ENCODE assay signal across 8 cellular contexts in genomic region chr15:68256675-68257450, GRCh38. TPM values are rescaled to one million over a fixed set of nuclear protein-coding genes. Genes with fewer than 3 reads are reported as not detected.
DNase-seq lines count a peak whose midpoint lies in the region; ATAC-seq and TF ChIP-seq lines count a peak whose summit lies in the region.

No MANE protein-coding gene starts in this region.

- no peaks in the 10 kb centered on the region for H4K20me1 ChIP-seq in neural cell (ENCODE audit: insufficient read depth)

- H3F3A ChIP-seq in neural cell (ENCODE audit: insufficient read depth, low read length, poor library complexity, severe bottlenecking) = no peaks in the 10 kb centered on the region

- peak overlapping the region; percentile 62 for H3K4me3 Mint-ChIP-seq in activated naive CD8-positive, alpha-beta T cell treated with anti-CD3 and anti-CD28 coated beads for 36 hours

- H3K9me3 ChIP-seq in AG04450 (ENCODE audit: control insufficient read depth, insufficient read depth, low read length) (no peaks in the 10 kb centered on the region), neural cell (ENCODE audit: low read length) (no peaks in the 10 kb centered on the region), subcutaneous abdominal adipose tissue (ENCODE audit: control insufficient read depth in 5 of 5, low read length in 5 of 5) (no peaks in the 10 kb centered on the region)

- peaks cover 0 to 22% (median 17%) of the 10 kb centered on the region in 5 donors for H3K4me1 ChIP-seq in subcutaneous abdominal adipose tissue (ENCODE audit: control insufficient read depth in 5 of 5, insufficient read depth in 5 of 5, low read length in 5 of 5)

- no peak for TF ChIP-seq RAD21 in neural cell (conservative IDR thresholded peaks at IDR 0.05)

- TF ChIP-seq CTCF in AG04450 (IDR thresholded peaks at IDR 0.05; ENCODE audit: low read depth, low read length) = no peak
- TF ChIP-seq CTCF in neural cell (IDR thresholded peaks at IDR 0.05; ENCODE audit: poor library complexity, severe bottlenecking) = no peak

- H3K27ac ChIP-seq in AG04450 (ENCODE audit: low read depth, low read length) (peak overlapping the region; percentile 54), neural cell (ENCODE audit: low read length) (no peak overlapping the region), subcutaneous abdominal adipose tissue (ENCODE audit: low read depth, low read length) (peak overlapping the region; percentile 84)

- no peak overlapping the region for H3K4me2 ChIP-seq in neural cell (ENCODE audit: low read length)

- TF ChIP-seq EP300 in neural cell (conservative IDR thresholded peaks at IDR 0.05; ENCODE audit: poor library complexity, severe bottlenecking) = no peak

- POLR2A ChIA-PET in AG04450 (lab: Yijun Ruan, JAX) = interaction anchor here (0.9 to 1.1 kb wide), 2 partner anchors 21 to 50 kb away, joined by 4 to 13 read pairs; partner anchors contain the start of gene FEM1B

- peak; percentile 47 for ATAC-seq in HG02763 (IDR thresholded peaks at IDR 0.05; ENCODE audit: unreplicated experiment)

- H3K27me3 Mint-ChIP-seq in activated naive CD8-positive, alpha-beta T cell treated with anti-CD3 and anti-CD28 coated beads for 36 hours = no peaks in the 10 kb centered on the region

- peak overlapping the region; percentile 60 for H3K4me3 ChIP-seq in AG04450 (ENCODE audit: low read depth, low read length)
- peak overlapping the region; percentile 57 for H3K4me3 ChIP-seq in neural cell (ENCODE audit: low read length)
- H3K4me3 ChIP-seq in subcutaneous abdominal adipose tissue (ENCODE audit: low read depth in 1 of 5, low read length in 5 of 5) = peak overlapping the region; percentile 42 to 76 (median 69)

- H3K79me2 ChIP-seq in neural cell (replicated peaks; ENCODE audit: insufficient read depth, low read length) = no peaks in the 10 kb centered on the region

- no peaks in the 10 kb centered on the region for H3K36me3 Mint-ChIP-seq in activated naive CD8-positive, alpha-beta T cell treated with anti-CD3 and anti-CD28 coated beads for 36 hours

- H3K27me3 ChIP-seq in AG04450 (ENCODE audit: control insufficient read depth, insufficient read depth, low read length) = peaks cover 2% of the 10 kb centered on the region
- no peaks in the 10 kb centered on the region for H3K27me3 ChIP-seq in neural cell (ENCODE audit: insufficient read depth, low read depth, low read length)
- H3K27me3 ChIP-seq in subcutaneous abdominal adipose tissue (ENCODE audit: control insufficient read depth in 5 of 5, insufficient read depth in 4 of 5, low read length in 5 of 5) = no peaks in the 10 kb centered on the region

- H3K27ac Mint-ChIP-seq in activated naive CD8-positive, alpha-beta T cell treated with anti-CD3 and anti-CD28 coated beads for 36 hours = peak overlapping the region; percentile 68

- DNase-seq in AG04450 (ENCODE audit: low read depth, low spot score) (no peak), SHP77 (lab: John Stamatoyannopoulos, UW) (peak; percentile 76 to 91), germinal center (ENCODE audit: low spot score) (peak; percentile 41), RKO (ENCODE audit: low spot score) (no peak)
- peak; percentile 74 for DNase-seq in activated naive CD8-positive, alpha-beta T cell treated with anti-CD3 and anti-CD28 coated beads for 36 hours

- no peaks in the 10 kb centered on the region for H3K9me2 ChIP-seq in neural cell (ENCODE audit: insufficient read depth, low read length)

- peak overlapping the region; percentile 16 for H3K9ac ChIP-seq in neural cell (ENCODE audit: low read length)
- peak overlapping the region in 4 of 5 donors; percentile 8 to 78 (median 56) for H3K9ac ChIP-seq in subcutaneous abdominal adipose tissue (ENCODE audit: low read length in 5 of 5)

- H3K36me3 ChIP-seq in neural cell (ENCODE audit: insufficient read depth, low read length) = no peaks in the 10 kb centered on the region
- no peaks in the 10 kb centered on the region for H3K36me3 ChIP-seq in subcutaneous abdominal adipose tissue (ENCODE audit: control insufficient read depth in 5 of 5, insufficient read depth in 5 of 5, low read length in 5 of 5)

- CTCF ChIA-PET in AG04450 (lab: Charles Lee) = no interaction called here

- no peaks in the 10 kb centered on the region for H3K9me3 Mint-ChIP-seq in activated naive CD8-positive, alpha-beta T cell treated with anti-CD3 and anti-CD28 coated beads for 36 hours

- peaks cover 12% of the 10 kb centered on the region for H3K4me1 Mint-ChIP-seq in activated naive CD8-positive, alpha-beta T cell treated with anti-CD3 and anti-CD28 coated beads for 36 hours

- H2AFZ ChIP-seq in neural cell (ENCODE audit: low read depth, low read length) = peak overlapping the region; percentile 45

TF ChIP-seq in neural cell, 6 proteins besides CTCF, POLR2A, EP300 and RAD21:
- TF ChIP-seq EZH2 (IDR thresholded peaks at IDR 0.05; ENCODE audit: borderline replicate concordance, insufficient read depth, low read length, poor library complexity, severe bottlenecking) (no peak), POLR2AphosphoS5 (IDR thresholded peaks at IDR 0.05) (peak; percentile 23)

RNA-seq across cellular contexts. Expression of gene FEM1B, which starts 20.7 kb away (rescaled TPM):
- polyA plus RNA-seq in AG04450 (2011; rRNA removed) (46.5 and 55.1 TPM in 2 replicates), neural cell (51.1 and 58.0 TPM in 2 replicates)
- polyA minus RNA-seq in AG04450 (2011; rRNA and poly(A)+ RNA removed) = 167 and 205 TPM in 2 replicates
- total RNA-seq in activated naive CD8-positive, alpha-beta T cell treated with anti-CD3 and anti-CD28 coated beads for 36 hours = 10 to 100 TPM; 37.0 to 44.1 TPM
- 191 and 204 TPM in 2 replicates for polyA minus RNA-seq in neural cell

RNA-seq across cellular contexts. Expression of gene CLN6, which starts 27.3 kb away (rescaled TPM):
- polyA plus RNA-seq in AG04450 (2011; rRNA removed) (13.0 and 16.0 TPM in 2 replicates), neural cell (4.2 and 4.9 TPM in 2 replicates)
- polyA minus RNA-seq in AG04450 (2011; rRNA and poly(A)+ RNA removed) = 32.4 and 32.8 TPM in 2 replicates
- 10 to 100 TPM; 67.7 to 72.0 TPM for total RNA-seq in activated naive CD8-positive, alpha-beta T cell treated with anti-CD3 and anti-CD28 coated beads for 36 hours
- polyA minus RNA-seq in neural cell = 3.5 and 6.1 TPM in 2 replicates

RNA-seq across cellular contexts. Expression of gene CALML4, which starts 51.7 kb away (rescaled TPM):
- 0.77 and 1.6 TPM in 2 replicates for polyA plus RNA-seq in AG04450 (2011; rRNA removed)
- 0.51 and 0.74 TPM in 2 replicates for polyA minus RNA-seq in AG04450 (2011; rRNA and poly(A)+ RNA removed)
- 1 to 10 TPM; 5.4 to 7.4 TPM for total RNA-seq in activated naive CD8-positive, alpha-beta T cell treated with anti-CD3 and anti-CD28 coated beads for 36 hours
- 0.43 and 0.82 TPM in 2 replicates for polyA plus RNA-seq in neural cell
- 0.97 and 2.1 TPM in 2 replicates for polyA minus RNA-seq in neural cell

Comparison
In these comparisons a context has a peak if more than half of its experiments do, and no peak if none do; other contexts are left out.
1. DNase-seq: peak in SHP77 (2 of 2), activated naive CD8-positive, alpha-beta T cell treated with anti-CD3 and anti-CD28 coated beads for 36 hours (single experiment) and germinal center (single experiment); none in AG04450 (single experiment) and RKO (single experiment).
2. Peak in every context shown above with its lines, with median percentiles within 50 percentile points of each other: H3K4me3 ChIP-seq.